Comparison of ENCODE assay signal across 21 cellular contexts in the genomic region with DNA sequence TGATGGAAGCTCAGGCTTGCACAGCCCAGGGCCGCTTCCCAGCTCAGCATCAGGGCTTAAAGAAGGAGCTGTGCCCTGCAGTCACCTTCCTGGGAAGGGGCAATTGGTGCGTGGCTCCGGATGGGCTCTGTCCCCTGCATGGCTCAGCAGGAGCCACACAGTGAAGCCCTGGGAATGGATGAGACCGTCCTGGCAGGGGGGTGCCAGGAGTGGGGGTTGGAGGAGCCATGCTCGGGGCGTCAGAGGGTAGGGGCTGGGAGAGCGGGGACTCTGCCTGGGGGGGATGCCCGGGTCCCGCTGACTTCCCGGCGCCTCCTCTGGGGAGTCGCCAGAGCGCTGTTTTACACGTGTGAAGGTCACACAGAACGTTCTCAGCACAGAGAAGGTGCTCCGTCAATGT.
DNase-seq lines count a peak whose midpoint lies in the region; ATAC-seq and TF ChIP-seq lines count a peak whose summit lies in the region.
"Had no signal": no experiment of that assay in that cellular context is flagged by ENCODE, and none has a peak within 500 bp of the region (broad histone marks: within the 10 kb centered on the region; RNA-seq: fewer than 3 reads in every experiment).

No MANE protein-coding gene starts in this region.

- H4K8ac ChIP-seq in neuronal stem cell (ENCODE audit: low read depth, low read length) = no peak overlapping the region

- H3F3A ChIP-seq in MM.1S (ENCODE audit: insufficient read depth, low read length) = peaks cover 25% of the 10 kb centered on the region

- H3K27me3 ChIP-seq in MM.1S (replicated peaks; ENCODE audit: insufficient read depth, low read length) = peaks cover 34% of the 10 kb centered on the region
- peaks cover 0 to 8% (median 0%) of the 10 kb centered on the region in 3 experiments for H3K27me3 ChIP-seq in neuronal stem cell (ENCODE audit: control insufficient read depth in 3 of 3, insufficient read depth in 3 of 3, low read depth in 1 of 3, low read length in 3 of 3)
- H3K27me3 ChIP-seq: BLaER1, SJCRH30 had no signal

- H3K4me1 Mint-ChIP-seq in activated T-cell treated with anti-CD3 and anti-CD28 coated beads, Interleukin-2, amount 50 U/mL, for 24 hours (ENCODE audit: low read depth) = peaks cover 44% of the 10 kb centered on the region
- peaks cover 1% of the 10 kb centered on the region for H3K4me1 Mint-ChIP-seq in activated T-cell treated with anti-CD3 and anti-CD28 coated beads, Interleukin-2, amount 50 U/mL, for 72 hours (ENCODE audit: low read depth)
- H3K4me1 Mint-ChIP-seq in chondrocyte (ENCODE audit: low read depth) = peaks cover under 1% of the 10 kb centered on the region
- peaks cover 36% of the 10 kb centered on the region for H3K4me1 Mint-ChIP-seq in activated CD8-positive, alpha-beta T cell treated with anti-CD3 and anti-CD28 coated beads for 36 hours (ENCODE audit: low read depth)

- POLR2A ChIA-PET in activated CD8-positive, alpha-beta T cell treated with anti-CD3 and anti-CD28 coated beads for 36 hours (lab: Charles Lee) = no interaction called here

- H2AFZ ChIP-seq in MM.1S (ENCODE audit: low read length) = no peak overlapping the region
- H2AFZ ChIP-seq in neuronal stem cell (ENCODE audit: low read length) = no peak overlapping the region

- H3K9me3 ChIP-seq in MM.1S (replicated peaks; ENCODE audit: insufficient read depth, low read length) = no peaks in the 10 kb centered on the region
- no peaks in the 10 kb centered on the region for H3K9me3 ChIP-seq in neuronal stem cell (replicated peaks in 1 of 2; ENCODE audit: control insufficient read depth in 2 of 2, insufficient read depth in 1 of 2, low read depth in 1 of 2, low read length in 2 of 2)
- H3K9me3 ChIP-seq: BLaER1, SJCRH30 had no signal

- no peak for DNase-seq in activated T-cell treated with anti-CD3 and anti-CD28 coated beads, Interleukin-2, amount 50 U/mL, for 24 hours
- DNase-seq in activated T-cell treated with anti-CD3 and anti-CD28 coated beads, Interleukin-2, amount 50 U/mL, for 72 hours = no peak
- DNase-seq in MM.1S (no peak), chondrocyte (ENCODE audit: low spot score) (peak; percentile 92), neuronal stem cell (ENCODE audit: low spot score) (no peak), NCI-H2227 (lab: John Stamatoyannopoulos, UW; ENCODE audit: unreplicated experiment) (no peak), C1 segment of cervical spinal cord (lab: John Stamatoyannopoulos, UW) (no peak)
- DNase-seq in activated CD8-positive, alpha-beta T cell treated with anti-CD3 and anti-CD28 coated beads for 36 hours = no peak
- DNase-seq: CD4-positive, alpha-beta T cell; DMS53; NCI-H1105 treated with DMSO at 0.1 percent for 48 hours; NCI-H146; NCI-H1930; NCI-H2107; NCI-H446; NCI-H524 treated with DMSO at 0.1 percent for 48 hours; NCI-H774; NK-92 treated with Interleukin-12 subunit alpha and Interleukin-12 subunit beta, amount 100 ng/mL, for 24 hours; SJCRH30 had no signal

- H3K4me2 ChIP-seq in MM.1S (ENCODE audit: low read depth, low read length) (peak overlapping the region; percentile 35; the same call in 1 of the 2 replicates), neuronal stem cell (ENCODE audit: insufficient read depth, low read length, poor library complexity, severe bottlenecking) (no peak overlapping the region)
- H3K4me2 ChIP-seq: BLaER1 had no signal

- intact Hi-C loops in activated CD8-positive, alpha-beta T cell treated with anti-CD3 and anti-CD28 coated beads for 36 hours (cut with micrococcal nuclease) = no loop called here

- peak overlapping the region; percentile 53 for H2BK120ac ChIP-seq in neuronal stem cell (ENCODE audit: low read depth, low read length)

- H3K79me2 ChIP-seq in MM.1S (ENCODE audit: low read length) = peaks cover 37% of the 10 kb centered on the region

- peak overlapping the region; percentile 4 for H2BK12ac ChIP-seq in neuronal stem cell (ENCODE audit: low read length)

- no peak overlapping the region for H3K4me3 Mint-ChIP-seq in activated T-cell treated with anti-CD3 and anti-CD28 coated beads, Interleukin-2, amount 50 U/mL, for 24 hours
- H3K4me3 Mint-ChIP-seq in activated T-cell treated with anti-CD3 and anti-CD28 coated beads, Interleukin-2, amount 50 U/mL, for 72 hours = no peak overlapping the region
- no peak overlapping the region for H3K4me3 Mint-ChIP-seq in chondrocyte (ENCODE audit: unreplicated experiment)
- H3K4me3 Mint-ChIP-seq in activated CD8-positive, alpha-beta T cell treated with anti-CD3 and anti-CD28 coated beads for 36 hours = no peak overlapping the region
- H3K4me3 Mint-ChIP-seq: CD4-positive, alpha-beta T cell had no signal

- no peak overlapping the region for H2BK5ac ChIP-seq in neuronal stem cell (ENCODE audit: low read length)

- H3K18ac ChIP-seq in neuronal stem cell (ENCODE audit: low read length) = peak overlapping the region; percentile 74

- no peak overlapping the region for H3K4ac ChIP-seq in neuronal stem cell (ENCODE audit: low read length)

- no peak for TF ChIP-seq CTCF in MM.1S (IDR thresholded peaks at IDR 0.05; ENCODE audit: low read length)
- TF ChIP-seq CTCF in chondrocyte (IDR thresholded peaks at IDR 0.05) = no peak
- no peak for TF ChIP-seq CTCF in activated CD8-positive, alpha-beta T cell treated with anti-CD3 and anti-CD28 coated beads for 36 hours (IDR thresholded peaks at IDR 0.05)

- peaks cover 2% of the 10 kb centered on the region for H3K79me1 ChIP-seq in neuronal stem cell (ENCODE audit: low read depth, low read length)

- H3K36me3 ChIP-seq in MM.1S (replicated peaks; ENCODE audit: insufficient read depth, low read length) (no peaks in the 10 kb centered on the region), neuronal stem cell (replicated peaks in 1 of 2; ENCODE audit: control insufficient read depth in 2 of 2, insufficient read depth in 2 of 2, low read length in 2 of 2) (no peaks in the 10 kb centered on the region)
- H3K36me3 ChIP-seq: BLaER1, SJCRH30 had no signal

- H3K9ac ChIP-seq in MM.1S (ENCODE audit: low read length) (no peak overlapping the region), neuronal stem cell (ENCODE audit: low read depth, low read length, poor library complexity) (no peak overlapping the region)
- H3K9ac ChIP-seq: BLaER1 had no signal

- H3K9me2 ChIP-seq in MM.1S (replicated peaks; ENCODE audit: insufficient read depth, low read length) = no peaks in the 10 kb centered on the region

- peak overlapping the region; percentile 45 for H3K23ac ChIP-seq in neuronal stem cell (ENCODE audit: low read depth, low read length, poor library complexity)

- peak overlapping the region; percentile 76 for H2AK5ac ChIP-seq in neuronal stem cell (ENCODE audit: low read depth, low read length)

- no peaks in the 10 kb centered on the region for H3K36me3 Mint-ChIP-seq in activated T-cell treated with anti-CD3 and anti-CD28 coated beads, Interleukin-2, amount 50 U/mL, for 24 hours (ENCODE audit: low read depth)
- no peaks in the 10 kb centered on the region for H3K36me3 Mint-ChIP-seq in activated T-cell treated with anti-CD3 and anti-CD28 coated beads, Interleukin-2, amount 50 U/mL, for 72 hours (ENCODE audit: insufficient read depth in 2 of 2)
- H3K36me3 Mint-ChIP-seq in chondrocyte (ENCODE audit: low read depth) = peaks cover 9% of the 10 kb centered on the region
- no peaks in the 10 kb centered on the region for H3K36me3 Mint-ChIP-seq in activated CD8-positive, alpha-beta T cell treated with anti-CD3 and anti-CD28 coated beads for 36 hours (ENCODE audit: low read depth)

- ATAC-seq in activated T-cell treated with anti-CD3 and anti-CD28 coated beads, Interleukin-2, amount 50 U/mL, for 72 hours (replicated peaks in 1 of 2) = no peak
- no peak for ATAC-seq in activated CD8-positive, alpha-beta T cell treated with anti-CD3 and anti-CD28 coated beads for 36 hours
- ATAC-seq: HepG2 had no signal

- H3K27me3 Mint-ChIP-seq in activated T-cell treated with anti-CD3 and anti-CD28 coated beads, Interleukin-2, amount 50 U/mL, for 24 hours = no peaks in the 10 kb centered on the region
- H3K27me3 Mint-ChIP-seq in activated T-cell treated with anti-CD3 and anti-CD28 coated beads, Interleukin-2, amount 50 U/mL, for 72 hours (ENCODE audit: low read depth) = no peaks in the 10 kb centered on the region
- no peaks in the 10 kb centered on the region for H3K27me3 Mint-ChIP-seq in chondrocyte (ENCODE audit: low read depth)
- H3K27me3 Mint-ChIP-seq in activated CD8-positive, alpha-beta T cell treated with anti-CD3 and anti-CD28 coated beads for 36 hours = no peaks in the 10 kb centered on the region
- H3K27me3 Mint-ChIP-seq: CD4-positive, alpha-beta T cell had no signal

- H3K4me1 ChIP-seq in MM.1S (ENCODE audit: low read length) (peaks cover 27% of the 10 kb centered on the region), neuronal stem cell (ENCODE audit: control insufficient read depth in 2 of 2, insufficient read depth in 1 of 2, low read depth in 1 of 2, low read length in 2 of 2) (peaks cover 9 to 17% of the 10 kb centered on the region in 2 donors)

- H4K91ac ChIP-seq in neuronal stem cell (ENCODE audit: low read depth, low read length, poor library complexity) = no peak overlapping the region

- peak overlapping the region; percentile 34 for H3K4me3 ChIP-seq in MM.1S (ENCODE audit: low read length)
- peak overlapping the region in 1 of 2 donors; percentile 22 for H3K4me3 ChIP-seq in neuronal stem cell (ENCODE audit: low read length in 2 of 2)
- H3K4me3 ChIP-seq: BLaER1, SJCRH30 had no signal

- H3K9me3 Mint-ChIP-seq in activated T-cell treated with anti-CD3 and anti-CD28 coated beads, Interleukin-2, amount 50 U/mL, for 24 hours = no peaks in the 10 kb centered on the region
- H3K9me3 Mint-ChIP-seq in activated T-cell treated with anti-CD3 and anti-CD28 coated beads, Interleukin-2, amount 50 U/mL, for 72 hours = no peaks in the 10 kb centered on the region
- H3K9me3 Mint-ChIP-seq in chondrocyte (ENCODE audit: low read depth) = no peaks in the 10 kb centered on the region
- H3K9me3 Mint-ChIP-seq in activated CD8-positive, alpha-beta T cell treated with anti-CD3 and anti-CD28 coated beads for 36 hours = no peaks in the 10 kb centered on the region

- H3K27ac Mint-ChIP-seq in activated T-cell treated with anti-CD3 and anti-CD28 coated beads, Interleukin-2, amount 50 U/mL, for 24 hours = peak overlapping the region; percentile 52
- H3K27ac Mint-ChIP-seq in activated T-cell treated with anti-CD3 and anti-CD28 coated beads, Interleukin-2, amount 50 U/mL, for 72 hours = no peak overlapping the region
- H3K27ac Mint-ChIP-seq in chondrocyte (ENCODE audit: unreplicated experiment) = no peak overlapping the region
- H3K27ac Mint-ChIP-seq in activated CD8-positive, alpha-beta T cell treated with anti-CD3 and anti-CD28 coated beads for 36 hours = no peak overlapping the region
- H3K27ac Mint-ChIP-seq: CD4-positive, alpha-beta T cell had no signal

- H3K27ac ChIP-seq in MM.1S (ENCODE audit: low read length) (no peak overlapping the region), neuronal stem cell (replicated peaks; ENCODE audit: low read length) (no peak overlapping the region)
- H3K27ac ChIP-seq: BLaER1, SJCRH30 had no signal

- H4K20me1 ChIP-seq in MM.1S (ENCODE audit: insufficient read depth, low read length) = no peaks in the 10 kb centered on the region
- H4K20me1 ChIP-seq: BLaER1 had no signal

- H2BK15ac ChIP-seq in neuronal stem cell (ENCODE audit: low read length) = peak overlapping the region; percentile 24

- CTCF ChIA-PET in activated CD8-positive, alpha-beta T cell treated with anti-CD3 and anti-CD28 coated beads for 36 hours (lab: Charles Lee) = no interaction called here

- no peak overlapping the region for H3K14ac ChIP-seq in neuronal stem cell (ENCODE audit: low read length)

- no CpG with 5 or more reads among the region's 16 CpGs for WGBS in neuronal stem cell (ENCODE audit: extremely low coverage in 2 of 2, insufficient read length in 2 of 2, insufficient replicate concordance in 1 of 2), 2 donors
